11 cellular contexts compared by ENCODE assay signal in the genomic region with DNA sequence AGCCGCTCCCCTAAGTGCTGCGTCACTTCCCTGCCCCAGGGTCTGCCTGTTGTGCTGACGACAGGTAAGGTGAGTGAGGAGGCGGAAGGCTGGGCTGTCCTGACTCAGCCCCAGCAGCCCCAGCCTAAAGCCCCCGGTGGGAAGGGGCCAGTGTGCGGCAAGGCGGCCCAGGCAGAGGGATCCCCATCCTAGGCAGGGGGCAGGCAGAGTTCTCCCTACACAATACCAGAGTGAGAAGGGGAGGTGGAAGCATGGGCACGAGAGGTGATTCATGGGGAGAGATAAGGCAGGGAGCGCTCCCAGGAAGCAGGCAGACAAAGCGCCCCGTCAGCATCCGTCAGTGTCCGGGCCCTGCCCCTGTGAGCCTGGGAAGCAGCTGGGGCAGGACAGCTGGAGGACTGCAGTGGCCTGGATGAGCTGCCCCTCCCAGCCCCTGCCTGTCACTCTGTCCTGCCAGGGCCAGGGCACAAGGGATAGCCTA. TPM values are rescaled to one million over a fixed set of nuclear protein-coding genes. Genes with fewer than 3 reads are reported as not detected.
DNase-seq lines count a peak whose midpoint lies in the region; ATAC-seq and TF ChIP-seq lines count a peak whose summit lies in the region.
"Had no signal": no experiment of that assay in that cellular context is flagged by ENCODE, and none has a peak within 500 bp of the region (broad histone marks: within the 10 kb centered on the region; RNA-seq: fewer than 3 reads in every experiment).

No MANE protein-coding gene starts in this region.

- CTCF ChIA-PET in activated CD8-positive, alpha-beta memory T cell treated with anti-CD3 and anti-CD28 coated beads, Interleukin-2, amount 10 ng/mL, durations not matched to agents 7 days and 5 days (lab: Charles Lee): no interaction called here

- no peaks in the 10 kb centered on the region for H3K27me3 Mint-ChIP-seq in activated CD8-positive, alpha-beta memory T cell treated with anti-CD3 and anti-CD28 coated beads, Interleukin-2, amount 10 ng/mL, durations not matched to agents 7 days and 5 days
- H3K27me3 Mint-ChIP-seq: activated naive CD8-positive, alpha-beta T cell treated with anti-CD3 and anti-CD28 coated beads, Interleukin-2, amount 10 ng/mL, durations not matched to agents 7 days and 5 days had no signal

- H3K27ac Mint-ChIP-seq in activated CD8-positive, alpha-beta memory T cell treated with anti-CD3 and anti-CD28 coated beads, Interleukin-2, amount 10 ng/mL, durations not matched to agents 7 days and 5 days: no peak overlapping the region
- H3K27ac Mint-ChIP-seq: activated naive CD8-positive, alpha-beta T cell treated with anti-CD3 and anti-CD28 coated beads, Interleukin-2, amount 10 ng/mL, durations not matched to agents 7 days and 5 days had no signal

- H3K4me1 ChIP-seq in stomach: peaks cover 35 to 65% (median 62%) of the 10 kb centered on the region in 4 donors

- peaks cover 19% of the 10 kb centered on the region for H3K4me1 Mint-ChIP-seq in activated CD8-positive, alpha-beta memory T cell treated with anti-CD3 and anti-CD28 coated beads, Interleukin-2, amount 10 ng/mL, durations not matched to agents 7 days and 5 days

- H3K27ac ChIP-seq in stomach: peak overlapping the region; percentile 39 to 70 (median 50)
- H3K27ac ChIP-seq: upper lobe of right lung had no signal

- TF ChIP-seq CTCF in stomach (IDR thresholded peaks at IDR 0.05) (no peak), lower leg skin (IDR thresholded peaks at IDR 0.05) (no peak)

- H3K4me3 ChIP-seq in stomach (peak overlapping the region in 1 of 4 donors; percentile 68), lower leg skin (ENCODE audit: low read depth, poor library complexity, severe bottlenecking) (no peak overlapping the region)
- H3K4me3 ChIP-seq: upper lobe of right lung had no signal

- no peak for ATAC-seq in Right ventricle myocardium inferior
- no peak for ATAC-seq in Right ventricle myocardium superior (ENCODE audit: poor library complexity)
- no peak for ATAC-seq in activated CD8-positive, alpha-beta memory T cell treated with anti-CD3 and anti-CD28 coated beads, Interleukin-2, amount 10 ng/mL, durations not matched to agents 7 days and 5 days
- ATAC-seq: upper lobe of right lung had no signal

- no peak for TF ChIP-seq EP300 in stomach (IDR thresholded peaks at IDR 0.05)

- 47 to 71% (median 70%) methylated on average over 3 to 13 of the region's 13 CpGs for WGBS in stomach, 5 donors
- WGBS in lower leg skin, 2 donors: 60 to 63% methylated on average over 13 of the region's 13 CpGs

- H3K9me3 ChIP-seq in stomach: peaks cover 0 to 1% (median under 1%) of the 10 kb centered on the region in 4 donors
- H3K9me3 ChIP-seq: upper lobe of right lung had no signal

- peaks cover 3% of the 10 kb centered on the region for H3K9me3 Mint-ChIP-seq in activated CD8-positive, alpha-beta memory T cell treated with anti-CD3 and anti-CD28 coated beads, Interleukin-2, amount 10 ng/mL, durations not matched to agents 7 days and 5 days (ENCODE audit: low read depth)
- H3K9me3 Mint-ChIP-seq: activated naive CD8-positive, alpha-beta T cell treated with anti-CD3 and anti-CD28 coated beads, Interleukin-2, amount 10 ng/mL, durations not matched to agents 7 days and 5 days had no signal

- H3K4me3 Mint-ChIP-seq in activated CD8-positive, alpha-beta memory T cell treated with anti-CD3 and anti-CD28 coated beads, Interleukin-2, amount 10 ng/mL, durations not matched to agents 7 days and 5 days: no peak overlapping the region
- H3K4me3 Mint-ChIP-seq: activated naive CD8-positive, alpha-beta T cell treated with anti-CD3 and anti-CD28 coated beads, Interleukin-2, amount 10 ng/mL, durations not matched to agents 7 days and 5 days had no signal

- H3K36me3 ChIP-seq in stomach: peaks cover 0 to 8% (median 3%) of the 10 kb centered on the region in 4 donors
- H3K36me3 ChIP-seq: upper lobe of right lung had no signal

- intact Hi-C loops in Right ventricle myocardium inferior (cut with DNase I) (no loop called here), Right ventricle myocardium superior (cut with DNase I) (no loop called here), stomach (cut with DNase I; ENCODE audit: low total_unique reads) (no loop called here), lower leg skin (cut with DNase I; ENCODE audit: low total_unique reads) (no loop called here)

- TF ChIP-seq POLR2A in stomach (IDR thresholded peaks at IDR 0.05): no peak
- no peak for TF ChIP-seq POLR2A in lower leg skin (IDR thresholded peaks at IDR 0.05)

- peaks cover 0 to 12% (median 0%) of the 10 kb centered on the region in 3 donors for H3K27me3 ChIP-seq in stomach
- H3K27me3 ChIP-seq: upper lobe of right lung had no signal

- peak; percentile 31 for DNase-seq in Right ventricle myocardium inferior (ENCODE audit: missing footprints)
- DNase-seq in Right ventricle myocardium superior: no peak
- peak; percentile 56 for DNase-seq in astrocyte of the hippocampus (ENCODE audit: low read depth, low spot score)
- peak; percentile 33 for DNase-seq in kidney tubule cell (ENCODE audit: low spot score)
- peak; percentile 58 for DNase-seq in stomach
- DNase-seq in NCI-H524 treated with DMSO at 0.1 percent for 48 hours (lab: John Stamatoyannopoulos, UW): no peak
- no peak for DNase-seq in activated CD8-positive, alpha-beta memory T cell treated with anti-CD3 and anti-CD28 coated beads, Interleukin-2, amount 10 ng/mL, durations not matched to agents 7 days and 5 days
- DNase-seq in lower leg skin (ENCODE audit: low spot score in 2 of 2): no peak
- DNase-seq: activated naive CD8-positive, alpha-beta T cell treated with anti-CD3 and anti-CD28 coated beads, Interleukin-2, amount 10 ng/mL, durations not matched to agents 7 days and 5 days; Kasumi-1; upper lobe of right lung had no signal

- H3K36me3 Mint-ChIP-seq in activated CD8-positive, alpha-beta memory T cell treated with anti-CD3 and anti-CD28 coated beads, Interleukin-2, amount 10 ng/mL, durations not matched to agents 7 days and 5 days: peaks cover 8% of the 10 kb centered on the region

RNA-seq across cellular contexts. Expression of a gene that starts 4.0 kb away (rescaled TPM):
- total RNA-seq in Right ventricle myocardium inferior: 2.7 TPM
- total RNA-seq in Right ventricle myocardium superior: 1.9 TPM
- 10 to 100 TPM in 3 of 5 donors, 1 to 10 TPM in 2; 8.8 to 41.1 (median 20.1) TPM for total RNA-seq in stomach
- polyA plus RNA-seq in stomach: 10 to 100 TPM in 2 of 3 donors, 1 to 10 TPM in 1; 8.2 to 16.4 (median 11.9) TPM
- 1 to 10 TPM; 4.7 to 4.8 TPM for total RNA-seq in activated CD8-positive, alpha-beta memory T cell treated with anti-CD3 and anti-CD28 coated beads, Interleukin-2, amount 10 ng/mL, durations not matched to agents 7 days and 5 days
- 100 to 1,000 TPM; 131 to 298 (median 190) TPM for total RNA-seq in lower leg skin

RNA-seq across cellular contexts. Expression of a gene that starts 46.2 kb away (rescaled TPM):
- total RNA-seq in Right ventricle myocardium inferior (2.0 TPM), Right ventricle myocardium superior (2.0 TPM), stomach (10 to 100 TPM in 1 of 5 donors, 1 to 10 TPM in 3, under 1 TPM in 1; 0.87 to 92.2 (median 2.0) TPM), lower leg skin (1 to 10 TPM in 2 of 4 donors, under 1 TPM in 2; 0.55 to 3.5 (median 1.2) TPM)
- 1 to 10 TPM; 2.6 to 4.1 (median 3.3) TPM for polyA plus RNA-seq in stomach
- total RNA-seq in activated CD8-positive, alpha-beta memory T cell treated with anti-CD3 and anti-CD28 coated beads, Interleukin-2, amount 10 ng/mL, durations not matched to agents 7 days and 5 days: 10 to 100 TPM in 1 of 2 experiments, 1 to 10 TPM in 1; 9.7 to 10.4 TPM

RNA-seq across cellular contexts. Expression of a gene that starts 48.6 kb away (rescaled TPM):
- total RNA-seq in Right ventricle myocardium inferior: not detected
- not detected for total RNA-seq in Right ventricle myocardium superior
- total RNA-seq in stomach: not detected
- polyA plus RNA-seq in stomach: under 1 TPM; 0.06 to 0.46 (median 0.13) TPM
- not detected for total RNA-seq in activated CD8-positive, alpha-beta memory T cell treated with anti-CD3 and anti-CD28 coated beads, Interleukin-2, amount 10 ng/mL, durations not matched to agents 7 days and 5 days
- total RNA-seq in lower leg skin: 1 to 10 TPM in 3 of 4 donors, under 1 TPM in 1; 0.32 to 1.4 (median 1.1) TPM
- total RNA-seq: activated naive CD8-positive, alpha-beta T cell treated with anti-CD3 and anti-CD28 coated beads, Interleukin-2, amount 10 ng/mL, durations not matched to agents 7 days and 5 days; upper lobe of right lung had no signal

Comparison
In these comparisons a context has a peak if more than half of its experiments do, and no peak if none do; other contexts are left out.
1. DNase-seq: peak in Right ventricle myocardium inferior (single experiment), astrocyte of the hippocampus (single experiment), kidney tubule cell (single experiment) and stomach (single experiment); none in Right ventricle myocardium superior (single experiment), NCI-H524 treated with DMSO at 0.1 percent for 48 hours (single experiment), activated CD8-positive, alpha-beta memory T cell treated with anti-CD3 and anti-CD28 coated beads, Interleukin-2, amount 10 ng/mL, durations not matched to agents 7 days and 5 days (single experiment) and lower leg skin (0 of 2).